In genomic region chr22:43750751-43751150, GRCh38 we compare ENCODE assay signal across 21 cellular contexts.
A peak's percentile ranks its signal among the peaks of the same experiment; 100 is the strongest.
DNase-seq lines count a peak whose midpoint lies in the region; ATAC-seq, FAIRE-seq and TF ChIP-seq lines count a peak whose summit lies in the region.
"Had no signal": no experiment of that assay in that cellular context is flagged by ENCODE, and none has a peak within 500 bp of the region (broad histone marks: within the 10 kb centered on the region; RNA-seq: fewer than 3 reads in every experiment).

No MANE protein-coding gene starts in this region.

- no peaks in the 10 kb centered on the region for H3K4me1 ChIP-seq in heart right ventricle
- H3K4me1 ChIP-seq: Caco-2 had no signal

- TF ChIP-seq CTCF in bronchial epithelial cell (IDR thresholded peaks at IDR 0.05; ENCODE audit: insufficient read depth, low read length, severe bottlenecking) (no peak), heart right ventricle (IDR thresholded peaks at IDR 0.05) (no peak)

- intact Hi-C loops in heart right ventricle (cut with DNase I), result no loop called here

- ATAC-seq in HG02981 (IDR thresholded peaks at IDR 0.05; ENCODE audit: unreplicated experiment) (peak; percentile 57), HG03135 (IDR thresholded peaks at IDR 0.05; ENCODE audit: unreplicated experiment) (no peak), heart right ventricle (no peak)

- peaks cover 6% of the 10 kb centered on the region for H3K27me3 ChIP-seq in bronchial epithelial cell (ENCODE audit: control insufficient read depth, insufficient read depth, low read length)
- H3K27me3 ChIP-seq in heart right ventricle, result no peaks in the 10 kb centered on the region

- 83 to 88% methylated on average over 3 of the region's 3 CpGs for WGBS in heart right ventricle, 2 donors

- H3K4me3 ChIP-seq in bronchial epithelial cell (ENCODE audit: low read depth, low read length), result no peak overlapping the region
- no peak overlapping the region for H3K4me3 ChIP-seq in heart right ventricle

- no peaks in the 10 kb centered on the region for H3K36me3 ChIP-seq in bronchial epithelial cell (ENCODE audit: control insufficient read depth, insufficient read depth, low read length)
- H3K36me3 ChIP-seq in heart right ventricle, result no peaks in the 10 kb centered on the region

- peak; percentile 15 for DNase-seq in GM18507 (ENCODE audit: extremely low spot score, insufficient read length, low read depth)
- DNase-seq in NCI-H524 treated with DMSO at 0.1 percent for 48 hours (lab: John Stamatoyannopoulos, UW), result peak; percentile 58
- DNase-seq in bronchial epithelial cell (ENCODE audit: low read depth), result peak; percentile 5
- no peak for DNase-seq in heart right ventricle
- no peak for DNase-seq in HT-29 (ENCODE audit: low spot score)
- no peak for DNase-seq in stimulated activated CD4-positive, alpha-beta T cell treated with anti-CD3 and anti-CD28 coated beads, Interleukin-4, amount 100 ng/mL, for 1 hour
- DNase-seq: Caco-2; CD4-positive, CD25-positive, alpha-beta regulatory T cell; HCEC 1CT; Kasumi-1; MM.1S; NCI-H1105; NCI-H1930; NCI-H446 treated with DMSO at 0.1 percent for 48 hours; NK-92 treated with Interleukin-12 subunit alpha and Interleukin-12 subunit beta, amount 100 ng/mL, for 24 hours; SHP77 treated with DMSO at 0.1 percent for 48 hours had no signal

- no peak overlapping the region for H3K27ac ChIP-seq in heart right ventricle

- H3K9me3 ChIP-seq in heart right ventricle, result no peaks in the 10 kb centered on the region
- H3K9me3 ChIP-seq: Caco-2 had no signal

- peak; percentile 62 for FAIRE-seq in GM18507 (lab: Jason Lieb, UNC)
- no peak for FAIRE-seq in bronchial epithelial cell (lab: Jason Lieb, UNC)
- FAIRE-seq: G401.6, GM12892, HTR-8/SVneo had no signal

Comparison
In these comparisons a context has a peak if more than half of its experiments do, and no peak if none do; other contexts are left out.
1. DNase-seq: peak in GM18507 (single experiment), NCI-H524 treated with DMSO at 0.1 percent for 48 hours (single experiment) and bronchial epithelial cell (single experiment); none in heart right ventricle (0 of 2), HT-29 (single experiment) and stimulated activated CD4-positive, alpha-beta T cell treated with anti-CD3 and anti-CD28 coated beads, Interleukin-4, amount 100 ng/mL, for 1 hour (single experiment).